ENCODE assay signal across 7 cellular contexts in the genomic region with DNA sequence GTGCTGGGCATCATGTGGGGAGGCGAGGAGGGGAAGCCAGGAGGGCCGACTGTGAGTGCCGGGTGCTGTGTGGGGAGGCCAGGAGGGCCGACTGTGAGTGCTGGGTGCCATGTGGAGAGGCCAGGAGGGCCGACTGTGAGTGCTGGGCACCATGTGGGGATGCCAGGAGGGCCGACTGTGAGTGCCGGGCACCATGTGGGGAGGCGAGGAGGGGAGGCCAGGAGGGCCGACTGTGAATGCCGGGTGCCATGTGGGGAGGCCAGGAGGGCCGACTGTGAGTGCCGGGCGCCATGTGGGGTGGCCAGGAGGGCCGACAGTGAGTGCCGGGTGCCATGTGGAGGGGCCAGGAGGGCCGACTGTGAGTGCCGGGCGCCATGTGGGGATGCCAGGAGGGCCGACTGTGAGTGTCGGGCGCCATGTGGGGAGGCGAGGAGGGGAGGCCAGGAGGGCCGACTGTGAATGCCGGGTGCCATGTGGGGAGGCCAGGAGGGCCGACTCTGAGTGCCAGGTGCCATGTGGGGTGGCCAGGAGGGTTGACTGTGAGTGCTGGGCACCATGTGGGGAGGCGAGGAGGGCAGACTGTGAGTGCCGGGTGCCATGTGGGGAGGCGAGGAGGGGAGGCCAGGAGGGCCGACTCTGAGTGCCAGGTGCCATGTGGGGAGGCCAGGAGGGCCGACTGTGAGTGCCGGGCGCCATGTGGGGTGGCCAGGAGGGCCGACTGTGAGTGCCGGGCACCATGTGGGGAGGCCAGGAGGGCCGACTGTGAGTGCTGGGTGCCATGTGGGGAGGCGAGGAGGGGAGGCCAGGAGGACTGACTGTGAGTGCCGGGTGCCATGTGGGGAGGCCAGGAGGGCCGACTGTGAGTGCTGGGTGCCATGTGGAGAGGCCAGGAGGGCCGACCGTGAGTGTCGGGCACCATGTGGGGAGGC.
DNase-seq lines count a peak whose midpoint lies in the region; TF ChIP-seq lines count a peak whose summit lies in the region.
"Not testable (repeated sequence)": the region's sequence is repeated elsewhere in the genome, so short reads cannot be mapped to it uniquely, and the experiment has no call there.

No MANE protein-coding gene starts in this region.

- not testable (repeated sequence) for H3K4me3 ChIP-seq in BLaER1 treated with 17β-estradiol and CSF1 and Interleukin-3, amounts not matched to agents 10 nM and 100 nM

- peaks cover 94% of the 10 kb centered on the region for H3K36me3 Mint-ChIP-seq in dendritic cell treated with granulocyte-macrophage colony-stimulating factor and Interleukin-4, amounts not matched to agents 40 ng/mL and 50 ng/mL, for 4 days (ENCODE audit: low read depth)
- H3K36me3 Mint-ChIP-seq in nephron progenitor cell (ENCODE audit: low read depth), result peaks cover 80% of the 10 kb centered on the region

- peak overlapping the region; percentile 10 for H3K27ac Mint-ChIP-seq in dendritic cell treated with granulocyte-macrophage colony-stimulating factor and Interleukin-4, amounts not matched to agents 40 ng/mL and 50 ng/mL, for 4 days
- H3K27ac Mint-ChIP-seq in nephron progenitor cell, result peak overlapping the region; percentile 91

- H3K9ac ChIP-seq in BLaER1 treated with 17β-estradiol and CSF1 and Interleukin-3, amounts not matched to agents 10 nM and 100 nM, result 0 out of 22 replicates have a peak overlapping the region, but pooled peaks of 1 of the 11 experiments have one; percentile 18

- intact Hi-C loops in dendritic cell treated with granulocyte-macrophage colony-stimulating factor and Interleukin-4, amounts not matched to agents 40 ng/mL and 50 ng/mL, for 4 days (cut with micrococcal nuclease); posterior cingulate gyrus (cut with DNase I): not testable (repeated sequence)

- H3K36me3 ChIP-seq in BLaER1 treated with 17β-estradiol and CSF1 and Interleukin-3, amounts not matched to agents 10 nM and 100 nM, result peaks cover 70 to 99% (median 88%) of the 10 kb centered on the region in 11 experiments

- DNase-seq in NCI-H1694 treated with DMSO at 0.1 percent for 48 hours (lab: John Stamatoyannopoulos, UW), result peak; percentile 71
- DNase-seq in amygdala (lab: John Stamatoyannopoulos, UW), result peak in 53 of 56 donors; percentile 19 to 98 (median 82)
- peak in 46 of 51 donors; percentile 16 to 99 (median 83) for DNase-seq in hypothalamus (lab: John Stamatoyannopoulos, UW)
- not testable (repeated sequence) for DNase-seq in nephron progenitor cell
- DNase-seq in posterior cingulate gyrus, result peak; percentile 36 to 94 (median 59)

- H3K27me3 Mint-ChIP-seq in dendritic cell treated with granulocyte-macrophage colony-stimulating factor and Interleukin-4, amounts not matched to agents 40 ng/mL and 50 ng/mL, for 4 days; nephron progenitor cell (ENCODE audit: low read depth, poor library complexity): not testable (repeated sequence)

- not testable (repeated sequence) for H3K4me1 Mint-ChIP-seq in dendritic cell treated with granulocyte-macrophage colony-stimulating factor and Interleukin-4, amounts not matched to agents 40 ng/mL and 50 ng/mL, for 4 days (ENCODE audit: low read depth); nephron progenitor cell

- not testable (repeated sequence) for H3K27me3 ChIP-seq in BLaER1 treated with 17β-estradiol and CSF1 and Interleukin-3, amounts not matched to agents 10 nM and 100 nM

- not testable (repeated sequence) for H3K27ac ChIP-seq in BLaER1 treated with 17β-estradiol and CSF1 and Interleukin-3, amounts not matched to agents 10 nM and 100 nM

- not testable (repeated sequence) for TF ChIP-seq CTCF in nephron progenitor cell (IDR thresholded peaks at IDR 0.05)

- not testable (repeated sequence) for H4K20me1 ChIP-seq in BLaER1 treated with 17β-estradiol and CSF1 and Interleukin-3, amounts not matched to agents 10 nM and 100 nM

- H3K9me3 Mint-ChIP-seq in dendritic cell treated with granulocyte-macrophage colony-stimulating factor and Interleukin-4, amounts not matched to agents 40 ng/mL and 50 ng/mL, for 4 days; nephron progenitor cell: not testable (repeated sequence)

- peaks cover 0 to 13% (median 9%) of the 10 kb centered on the region in 10 experiments; a peak in 10 of 20 replicates for H3K4me1 ChIP-seq in BLaER1 treated with 17β-estradiol and CSF1 and Interleukin-3, amounts not matched to agents 10 nM and 100 nM

- peaks cover 8 to 15% (median 11%) of the 10 kb centered on the region in 11 experiments; a peak in 17 of 22 replicates for H3K9me3 ChIP-seq in BLaER1 treated with 17β-estradiol and CSF1 and Interleukin-3, amounts not matched to agents 10 nM and 100 nM (replicated peaks in 1 of 11)

- H3K4me2 ChIP-seq in BLaER1 treated with 17β-estradiol and CSF1 and Interleukin-3, amounts not matched to agents 10 nM and 100 nM, result peak overlapping the region in 6 of 11 experiments; percentile 8 to 33 (median 19); a peak in 4 of 22 replicates

- H3K4me3 Mint-ChIP-seq in dendritic cell treated with granulocyte-macrophage colony-stimulating factor and Interleukin-4, amounts not matched to agents 40 ng/mL and 50 ng/mL, for 4 days; nephron progenitor cell: not testable (repeated sequence)
